ENCODE assay signal across 11 cellular contexts in the genomic region with DNA sequence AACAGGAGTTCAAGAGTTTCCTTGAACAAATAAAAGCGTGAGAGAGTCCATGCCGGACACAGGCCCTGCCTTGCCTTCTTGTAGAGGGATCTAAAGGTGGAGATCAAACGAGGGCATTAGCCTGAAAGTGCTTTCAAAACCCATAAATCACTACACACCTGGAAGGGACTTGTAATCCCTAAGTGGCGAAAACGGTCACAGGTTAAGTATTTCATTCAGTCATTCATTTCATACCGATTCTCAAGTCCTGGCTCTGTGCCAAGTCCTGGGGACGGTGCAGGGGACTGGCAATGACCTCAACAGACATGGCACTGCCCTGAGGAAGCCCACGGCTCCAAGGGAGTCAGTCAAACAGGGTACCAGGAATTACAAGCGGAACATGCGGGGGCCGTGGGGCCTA.
"Had no signal": no experiment of that assay in that cellular context is flagged by ENCODE, and none has a peak within 500 bp of the region (broad histone marks: within the 10 kb centered on the region; RNA-seq: fewer than 3 reads in every experiment).

No MANE protein-coding gene starts in this region.

- ATAC-seq: activated CD4-positive, alpha-beta T cell treated with anti-CD3 and anti-CD28 coated beads for 36 hours; activated CD8-positive, alpha-beta T cell treated with anti-CD3 and anti-CD28 coated beads for 36 hours; stimulated activated effector memory CD8-positive, alpha-beta T cell treated with anti-CD3 and anti-CD28 coated beads, Interleukin-12 subunit alpha, Interleukin-12 subunit beta, amount 100 ng/mL, for 72 hours had no signal

- H3K4me3 Mint-ChIP-seq: activated CD4-positive, alpha-beta T cell treated with anti-CD3 and anti-CD28 coated beads for 36 hours; activated CD8-positive, alpha-beta T cell treated with anti-CD3 and anti-CD28 coated beads for 36 hours; stimulated activated effector memory CD8-positive, alpha-beta T cell treated with anti-CD3 and anti-CD28 coated beads, Interleukin-12 subunit alpha, Interleukin-12 subunit beta, amount 100 ng/mL, for 72 hours had no signal

- H3K4me1 Mint-ChIP-seq: activated CD4-positive, alpha-beta T cell treated with anti-CD3 and anti-CD28 coated beads for 36 hours; stimulated activated effector memory CD8-positive, alpha-beta T cell treated with anti-CD3 and anti-CD28 coated beads, Interleukin-12 subunit alpha, Interleukin-12 subunit beta, amount 100 ng/mL, for 72 hours had no signal

- DNase-seq: activated CD4-positive, alpha-beta T cell treated with anti-CD3 and anti-CD28 coated beads for 36 hours; activated CD8-positive, alpha-beta memory T cell treated with anti-CD3 and anti-CD28 coated beads, Interleukin-2, amount 50 U/mL, for 48 hours; activated CD8-positive, alpha-beta T cell treated with anti-CD3 and anti-CD28 coated beads for 36 hours; aorta; mesendoderm; small intestine; T-helper 9 cell; tibial artery had no signal

- H3K9me3 ChIP-seq: esophagus muscularis mucosa, neutrophil, tibial artery had no signal

- H3K36me3 ChIP-seq: esophagus muscularis mucosa, neutrophil, tibial artery had no signal

- H3K4me3 ChIP-seq: esophagus muscularis mucosa, tibial artery had no signal

- H3K27ac Mint-ChIP-seq: activated CD4-positive, alpha-beta T cell treated with anti-CD3 and anti-CD28 coated beads for 36 hours; activated CD8-positive, alpha-beta T cell treated with anti-CD3 and anti-CD28 coated beads for 36 hours; stimulated activated effector memory CD8-positive, alpha-beta T cell treated with anti-CD3 and anti-CD28 coated beads, Interleukin-12 subunit alpha, Interleukin-12 subunit beta, amount 100 ng/mL, for 72 hours had no signal

- H3K9me3 Mint-ChIP-seq: activated CD8-positive, alpha-beta T cell treated with anti-CD3 and anti-CD28 coated beads for 36 hours; stimulated activated effector memory CD8-positive, alpha-beta T cell treated with anti-CD3 and anti-CD28 coated beads, Interleukin-12 subunit alpha, Interleukin-12 subunit beta, amount 100 ng/mL, for 72 hours had no signal

- H3K4me1 ChIP-seq: esophagus muscularis mucosa had no signal

- H3K27ac ChIP-seq: esophagus muscularis mucosa, neutrophil, tibial artery had no signal

- H3K27me3 Mint-ChIP-seq: activated CD8-positive, alpha-beta T cell treated with anti-CD3 and anti-CD28 coated beads for 36 hours had no signal
